ENCODE assay signal across 8 cellular contexts in the genomic region with DNA sequence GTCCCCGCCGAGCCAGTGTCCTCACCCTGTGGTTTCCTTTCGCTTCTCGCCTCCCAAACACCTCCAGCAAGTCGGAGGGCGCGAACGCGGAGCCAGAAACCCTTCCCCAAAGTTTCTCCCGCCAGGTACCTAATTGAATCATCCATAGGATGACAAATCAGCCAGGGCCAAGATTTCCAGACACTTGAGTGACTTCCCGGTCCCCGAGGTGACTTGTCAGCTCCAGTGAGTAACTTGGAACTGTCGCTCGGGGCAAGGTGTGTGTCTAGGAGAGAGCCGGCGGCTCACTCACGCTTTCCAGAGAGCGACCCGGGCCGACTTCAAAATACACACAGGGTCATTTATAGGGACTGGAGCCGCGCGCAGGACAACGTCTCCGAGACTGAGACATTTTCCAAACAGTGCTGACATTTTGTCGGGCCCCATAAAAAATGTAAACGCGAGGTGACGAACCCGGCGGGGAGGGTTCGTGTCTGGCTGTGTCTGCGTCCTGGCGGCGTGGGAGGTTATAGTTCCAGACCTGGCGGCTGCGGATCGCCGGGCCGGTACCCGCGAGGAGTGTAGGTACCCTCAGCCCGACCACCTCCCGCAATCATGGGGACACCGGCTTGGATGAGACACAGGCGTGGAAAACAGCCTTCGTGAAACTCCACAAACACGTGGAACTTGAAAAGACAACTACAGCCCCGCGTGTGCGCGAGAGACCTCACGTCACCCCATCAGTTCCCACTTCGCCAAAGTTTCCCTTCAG. TPM values are rescaled to one million over a fixed set of nuclear protein-coding genes. Genes with fewer than 3 reads are reported as not detected.
DNase-seq lines count a peak whose midpoint lies in the region; ATAC-seq and TF ChIP-seq lines count a peak whose summit lies in the region.

No MANE protein-coding gene starts in this region.

- H3K4me3 ChIP-seq in esophagus squamous epithelium: peak overlapping the region; percentile 59 to 89 (median 73)
- H3K4me3 ChIP-seq in tibial nerve: peak overlapping the region; percentile 69 to 90 (median 72)

- TF ChIP-seq CTCF in esophagus squamous epithelium (IDR thresholded peaks at IDR 0.05) (no peak), tibial nerve (IDR thresholded peaks at IDR 0.05) (no peak)

- peaks cover 0 to 44% (median 3%) of the 10 kb centered on the region in 5 donors for H3K27me3 Mint-ChIP-seq in naive thymus-derived CD8-positive, alpha-beta T cell

- peaks cover 0 to 58% (median 5%) of the 10 kb centered on the region in 3 donors for H3K4me1 ChIP-seq in esophagus squamous epithelium
- peaks cover 0 to 51% (median 14%) of the 10 kb centered on the region in 4 donors for H3K4me1 ChIP-seq in tibial nerve

- TF ChIP-seq POLR2A in esophagus squamous epithelium (IDR thresholded peaks at IDR 0.05) (peak in 1 of 4 donors; percentile 0), tibial nerve (IDR thresholded peaks at IDR 0.05) (no peak)

- H3K36me3 ChIP-seq in esophagus squamous epithelium (no peaks in the 10 kb centered on the region), tibial nerve (no peaks in the 10 kb centered on the region)

- no peak for TF ChIP-seq EP300 in Ishikawa (IDR thresholded peaks at IDR 0.05; ENCODE audit: borderline replicate concordance)
- no peak for TF ChIP-seq EP300 in tibial nerve (IDR thresholded peaks at IDR 0.05)

- ATAC-seq in GM19023 (IDR thresholded peaks at IDR 0.05; ENCODE audit: unreplicated experiment): peak; percentile 29
- peak; percentile 33 to 35 for ATAC-seq in naive thymus-derived CD8-positive, alpha-beta T cell

- H3K4me3 Mint-ChIP-seq in naive thymus-derived CD8-positive, alpha-beta T cell: peak overlapping the region; percentile 94 to 99 (median 96)

- H3K36me3 Mint-ChIP-seq in naive thymus-derived CD8-positive, alpha-beta T cell: peaks cover 0 to 4% (median 0%) of the 10 kb centered on the region in 3 donors

- no peaks in the 10 kb centered on the region for H3K9me3 Mint-ChIP-seq in naive thymus-derived CD8-positive, alpha-beta T cell

- peak overlapping the region; percentile 82 to 93 (median 88) for H3K27ac ChIP-seq in esophagus squamous epithelium
- peak overlapping the region; percentile 79 to 97 (median 91) for H3K27ac ChIP-seq in tibial nerve

- intact Hi-C loops in esophagus squamous epithelium (cut with DNase I): no loop called here

- H3K4me1 Mint-ChIP-seq in naive thymus-derived CD8-positive, alpha-beta T cell: peaks cover 15 to 30% (median 19%) of the 10 kb centered on the region in 4 donors

- TF ChIP-seq RAD21 in Ishikawa (IDR thresholded peaks at IDR 0.05; ENCODE audit: low read depth): no peak

- H3K27me3 ChIP-seq in esophagus squamous epithelium (peaks cover 0 to 32% (median 0%) of the 10 kb centered on the region in 4 donors), tibial nerve (no peaks in the 10 kb centered on the region)

- H3K27ac Mint-ChIP-seq in naive thymus-derived CD8-positive, alpha-beta T cell: peak overlapping the region; percentile 86 to 98 (median 94)

- WGBS in esophagus squamous epithelium, 2 donors: 0 to 1% methylated on average over 14 to 22 of the region's 54 CpGs
- 0 to 1% methylated on average over 27 to 41 of the region's 54 CpGs for WGBS in tibial nerve, 2 donors

- H3K9me3 ChIP-seq in esophagus squamous epithelium: no peaks in the 10 kb centered on the region
- no peaks in the 10 kb centered on the region for H3K9me3 ChIP-seq in tibial nerve

- POLR2A ChIA-PET in naive thymus-derived CD8-positive, alpha-beta T cell (lab: Charles Lee): interaction anchor here (1.0 to 2.2 kb wide), 8 partner anchors 10 to 774 kb away, joined by 3 to 15 read pairs (median 4); a partner anchor contains a TSS

- DNase-seq in A172 (ENCODE audit: low spot score) (peak; percentile 34), activated T-cell treated with anti-CD3 and anti-CD28 coated beads for 1 hour (ENCODE audit: low read depth) (peak; percentile 11), esophagus squamous epithelium (lab: John Stamatoyannopoulos, UW) (no peak), tibial nerve (ENCODE audit: low spot score in 2 of 2) (peak; percentile 18 to 40), NCI-H187 treated with DMSO at 0.1 percent for 48 hours (lab: John Stamatoyannopoulos, UW) (no peak)
- peak in 8 of 10 donors; percentile 5 to 66 (median 24) for DNase-seq in naive thymus-derived CD8-positive, alpha-beta T cell

TF ChIP-seq in Ishikawa, 13 proteins besides CTCF, POLR2A, EP300 and RAD21:
- TF ChIP-seq TEAD4 (IDR thresholded peaks at IDR 0.05): no peak
- TF ChIP-seq, protein P1, sequence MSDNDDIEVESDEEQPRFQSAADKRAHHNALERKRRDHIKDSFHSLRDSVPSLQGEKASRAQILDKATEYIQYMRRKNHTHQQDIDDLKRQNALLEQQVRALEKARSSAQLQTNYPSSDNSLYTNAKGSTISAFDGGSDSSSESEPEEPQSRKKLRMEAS (IDR thresholded peaks at IDR 0.05): peak; percentile 45; the same call in 1 of the 2 replicates

RNA-seq across cellular contexts. Expression of a gene that starts 1.4 kb away (rescaled TPM):
- 8.7 and 12.7 TPM in 2 replicates for total RNA-seq in A172 (2014; rRNA removed; shearing (Covaris generic))
- total RNA-seq in esophagus squamous epithelium: 10 to 100 TPM in 1 of 4 donors, 1 to 10 TPM in 1, under 1 TPM in 1, not detected in 1; 0.88 to 10.9 (median 1.4) TPM
- 1 to 10 TPM; 8.8 to 9.4 TPM for total RNA-seq in naive thymus-derived CD8-positive, alpha-beta T cell
- 1 to 10 TPM; 1.0 to 6.1 (median 1.5) TPM for polyA plus RNA-seq in naive thymus-derived CD8-positive, alpha-beta T cell
- 10 to 100 TPM; 19.8 to 50.1 (median 31.5) TPM for total RNA-seq in tibial nerve

Comparison
In these comparisons a context has a peak if more than half of its experiments do, and no peak if none do; other contexts are left out.
1. DNase-seq: peak in A172 (single experiment), activated T-cell treated with anti-CD3 and anti-CD28 coated beads for 1 hour (single experiment), naive thymus-derived CD8-positive, alpha-beta T cell (8 of 10) and tibial nerve (2 of 2); none in esophagus squamous epithelium (single experiment) and NCI-H187 treated with DMSO at 0.1 percent for 48 hours (single experiment).